ENCODE assay signal across 21 cellular contexts in genomic region chr22:24095816-24096215, GRCh38.
DNase-seq lines count a peak whose midpoint lies in the region; ATAC-seq and TF ChIP-seq lines count a peak whose summit lies in the region.
"Had no signal": no experiment of that assay in that cellular context is flagged by ENCODE, and none has a peak within 500 bp of the region (broad histone marks: within the 10 kb centered on the region; RNA-seq: fewer than 3 reads in every experiment).

No MANE protein-coding gene starts in this region.

- H3K27ac ChIP-seq in Peyer's patch (no peak overlapping the region), upper lobe of right lung (no peak overlapping the region)
- H3K27ac ChIP-seq: A549, BLaER1, RWPE1, SJCRH30 had no signal

- H3K4me3 ChIP-seq in Peyer's patch (no peak overlapping the region), upper lobe of right lung (no peak overlapping the region)
- H3K4me3 ChIP-seq: A549, BLaER1, SJCRH30 had no signal

- ATAC-seq in upper lobe of right lung: no peak
- ATAC-seq in GM19395 (IDR thresholded peaks at IDR 0.05; ENCODE audit: unreplicated experiment): no peak
- ATAC-seq: A549, PC-3 had no signal

- H3K27me3 ChIP-seq in Peyer's patch: no peaks in the 10 kb centered on the region
- no peaks in the 10 kb centered on the region for H3K27me3 ChIP-seq in upper lobe of right lung
- H3K27me3 ChIP-seq: BLaER1, SJCRH30 had no signal

- peak; percentile 28 for DNase-seq in activated effector memory CD4-positive, alpha-beta T cell treated with anti-CD3 and anti-CD28 coated beads, Interleukin-2, amount 50 U/mL, for 16 hours
- DNase-seq in activated effector memory CD4-positive, alpha-beta T cell treated with Interleukin-2 at 50 U/mL for 16 hours: no peak
- DNase-seq in Peyer's patch (peak in 2 of 3 donors; percentile 21 to 25), mesenteric fat pad (ENCODE audit: low spot score) (peak; percentile 41), upper lobe of right lung (peak; percentile 13), NCI-H1048 (lab: John Stamatoyannopoulos, UW) (no peak)
- DNase-seq: CD4-positive, alpha-beta memory T cell; DMS153; GDM1; H7; IMR-90; NCI-H1092 treated with DMSO at 0.1 percent for 48 hours; NCI-H146; NCI-H2081 treated with DMSO at 0.1 percent for 48 hours; NCI-H510A; PC-3; SJCRH30 had no signal

- intact Hi-C loops in upper lobe of right lung (cut with DNase I): no loop called here

- H3K4me1 ChIP-seq in Peyer's patch (no peaks in the 10 kb centered on the region), upper lobe of right lung (no peaks in the 10 kb centered on the region)
- H3K4me1 ChIP-seq: A549, BLaER1, SJCRH30 had no signal

- no peak for TF ChIP-seq CTCF in Peyer's patch (IDR thresholded peaks at IDR 0.05)
- TF ChIP-seq CTCF in upper lobe of right lung (IDR thresholded peaks at IDR 0.05): no peak

- H3K36me3 ChIP-seq in Peyer's patch (peaks cover 0 to 79% (median 0%) of the 10 kb centered on the region in 3 donors), upper lobe of right lung (peaks cover 60% of the 10 kb centered on the region)
- H3K36me3 ChIP-seq: SJCRH30 had no signal

- TF ChIP-seq POLR2A in Peyer's patch (IDR thresholded peaks at IDR 0.05): no peak

- H3K9me3 ChIP-seq in Peyer's patch: no peaks in the 10 kb centered on the region
- H3K9me3 ChIP-seq in upper lobe of right lung: no peaks in the 10 kb centered on the region
- H3K9me3 ChIP-seq: A549, BLaER1, SJCRH30 had no signal

Comparison
In these comparisons a context has a peak if more than half of its experiments do, and no peak if none do; other contexts are left out.
1. DNase-seq: peak in activated effector memory CD4-positive, alpha-beta T cell treated with anti-CD3 and anti-CD28 coated beads, Interleukin-2, amount 50 U/mL, for 16 hours (single experiment), Peyer's patch (2 of 3), mesenteric fat pad (single experiment) and upper lobe of right lung (single experiment); none in activated effector memory CD4-positive, alpha-beta T cell treated with Interleukin-2 at 50 U/mL for 16 hours (single experiment) and NCI-H1048 (single experiment).